11 cellular contexts compared by ENCODE assay signal in the genomic region with DNA sequence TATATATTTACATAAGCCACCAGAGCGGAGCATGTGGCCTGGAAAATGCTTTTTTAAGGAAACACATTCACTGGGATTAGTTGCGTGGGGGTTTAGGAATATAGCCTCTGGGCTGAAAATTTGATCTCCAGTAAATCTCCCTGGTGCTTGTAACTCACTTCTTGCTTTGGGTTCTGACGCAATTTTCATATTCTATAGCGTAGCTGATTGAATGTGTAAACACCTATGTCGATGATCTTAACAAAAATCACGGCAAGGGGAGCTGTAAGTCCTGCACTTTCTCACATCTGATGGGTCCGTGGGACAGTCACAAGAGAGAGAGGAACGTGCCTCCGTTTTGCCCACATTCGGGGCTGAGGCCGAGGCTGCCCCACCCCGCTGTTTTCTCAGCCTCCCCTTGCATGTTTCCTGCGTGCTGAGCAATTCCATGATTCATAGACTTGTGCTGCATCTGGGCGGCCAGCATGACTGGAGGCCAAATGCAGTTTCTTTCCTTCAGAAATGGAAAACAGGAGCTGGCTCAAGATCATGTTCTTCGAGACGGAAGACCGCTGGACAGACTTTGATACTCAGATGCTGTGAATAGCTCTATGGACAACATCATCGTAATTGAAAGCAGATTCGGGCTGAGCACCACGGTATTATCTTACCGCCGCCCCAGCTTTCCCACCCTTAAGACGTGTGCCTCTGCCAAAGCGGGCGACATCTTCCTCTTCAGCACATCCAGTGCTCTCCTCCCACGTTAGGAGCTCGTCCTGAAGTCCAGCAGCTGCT.
A peak's percentile ranks its signal among the peaks of the same experiment; 100 is the strongest.
DNase-seq lines count a peak whose midpoint lies in the region; TF ChIP-seq lines count a peak whose summit lies in the region.
"Had no signal": no experiment of that assay in that cellular context is flagged by ENCODE, and none has a peak within 500 bp of the region (broad histone marks: within the 10 kb centered on the region; RNA-seq: fewer than 3 reads in every experiment).

No MANE protein-coding gene starts in this region.

- no peak for TF ChIP-seq POLR2A in suprapubic skin (IDR thresholded peaks at IDR 0.05)

- CTCF ChIA-PET in SK-N-SH (lab: Yijun Ruan, JAX) = interaction anchor here (0.9 to 6.5 kb wide), 12 partner anchors 9 to 278 kb away, joined by 3 to 58 read pairs (median 4); no protein-coding TSS in a partner anchor

- H3K4me3 ChIP-seq in GM23248 = peak overlapping the region; percentile 65
- H3K4me3 ChIP-seq in suprapubic skin = peak overlapping the region; percentile 21
- no peak overlapping the region for H3K4me3 ChIP-seq in SK-N-SH (ENCODE audit: low read depth in 2 of 2, low read length in 1 of 2)
- H3K4me3 ChIP-seq in neuronal stem cell (ENCODE audit: low read length in 2 of 2) = no peak overlapping the region

- H3K23ac ChIP-seq in neuronal stem cell (ENCODE audit: low read depth, low read length, poor library complexity) = no peak overlapping the region

- no peak for TF ChIP-seq RAD21 in SK-N-SH (IDR thresholded peaks at IDR 0.05; ENCODE audit: low read length)

- no peaks in the 10 kb centered on the region for H3F3A ChIP-seq in GM23248 (ENCODE audit: insufficient read depth)
- no peaks in the 10 kb centered on the region for H3F3A ChIP-seq in SK-N-SH (replicated peaks; ENCODE audit: insufficient read depth)

- H2AFZ ChIP-seq in GM23248 = peak overlapping the region; percentile 74
- H2AFZ ChIP-seq in SK-N-SH (ENCODE audit: low read depth) = no peak overlapping the region
- H2AFZ ChIP-seq in neuronal stem cell (ENCODE audit: low read length) = no peak overlapping the region

- H3K9me3 ChIP-seq in GM23248 (ENCODE audit: low read depth) (no peaks in the 10 kb centered on the region), suprapubic skin (no peaks in the 10 kb centered on the region), SK-N-SH (peaks cover 13% of the 10 kb centered on the region; the same call in 1 of the 2 replicates), neuronal stem cell (replicated peaks in 1 of 2; ENCODE audit: control insufficient read depth in 2 of 2, insufficient read depth in 1 of 2, low read depth in 1 of 2, low read length in 2 of 2) (peaks cover 0 to 4% of the 10 kb centered on the region in 2 donors)

- H3K27ac ChIP-seq in GM23248 (peak overlapping the region; percentile 10; the same call in 1 of the 2 replicates), suprapubic skin (peak overlapping the region; percentile 62), SK-N-SH (ENCODE audit: low read depth in 2 of 2, low read length in 1 of 2) (peak overlapping the region in 1 of 2 experiments; percentile 100; a peak in 2 of 4 replicates), neuronal stem cell (replicated peaks; ENCODE audit: low read length) (no peak overlapping the region)
- H3K27ac ChIP-seq: KMS-11 had no signal

- peaks cover 26 to 31% (median 27%) of the 10 kb centered on the region in 5 experiments for H3K9me3 Mint-ChIP-seq in brain

- in situ Hi-C loops in GM23248 (cut with MboI) = no loop called here

- H3K18ac ChIP-seq in neuronal stem cell (ENCODE audit: low read length) = no peak overlapping the region

- H3K4ac ChIP-seq in neuronal stem cell (ENCODE audit: low read length) = no peak overlapping the region

- WGBS in GM23248 (ENCODE audit: low coverage in 1 of 2, low lambda C conversion rate in 2 of 2, missing lambda C conversion rate in 2 of 2), 2 experiments = 11 to 13% methylated on average over 26 to 27 of the region's 27 CpGs
- WGBS in suprapubic skin = 42% methylated on average over 21 of the region's 27 CpGs
- 26% methylated on average over 27 of the region's 27 CpGs for WGBS in SK-N-SH (ENCODE audit: low lambda C conversion rate)
- WGBS in neuronal stem cell (ENCODE audit: extremely low coverage in 2 of 2, insufficient read length in 2 of 2, insufficient replicate concordance in 1 of 2), 2 donors = no CpG with 5 or more reads among the region's 27 CpGs

- DNase-seq in GM23248 (peak; percentile 83), iris pigment epithelial cell (ENCODE audit: low read depth) (peak; percentile 68), suprapubic skin (ENCODE audit: low spot score in 2 of 2) (peak in 1 of 2 donors; percentile 83), SK-N-SH (no peak), neuronal stem cell (ENCODE audit: low spot score) (no peak), KG1 (lab: John Stamatoyannopoulos, UW) (no peak), retina (no peak)
- DNase-seq: activated effector memory CD4-positive, alpha-beta T cell treated with anti-CD3 and anti-CD28 coated beads, Interleukin-2, amount 50 U/mL, for 16 hours; NCI-H82 had no signal

- H2AK5ac ChIP-seq in neuronal stem cell (ENCODE audit: low read depth, low read length) = no peak overlapping the region

- H4K20me1 ChIP-seq in GM23248 (ENCODE audit: insufficient read depth) = no peaks in the 10 kb centered on the region
- no peaks in the 10 kb centered on the region for H4K20me1 ChIP-seq in SK-N-SH (ENCODE audit: insufficient read depth)

- H3K9ac ChIP-seq in GM23248 (peak overlapping the region; percentile 48), SK-N-SH (no peak overlapping the region), neuronal stem cell (ENCODE audit: low read depth, low read length, poor library complexity) (no peak overlapping the region)
- H3K9ac ChIP-seq: KMS-11 had no signal

- no peaks in the 10 kb centered on the region for H3K27me3 ChIP-seq in GM23248 (replicated peaks; ENCODE audit: insufficient read depth)
- H3K27me3 ChIP-seq in suprapubic skin = peaks cover 11% of the 10 kb centered on the region
- H3K27me3 ChIP-seq in SK-N-SH (ENCODE audit: insufficient read depth) = no peaks in the 10 kb centered on the region
- H3K27me3 ChIP-seq in neuronal stem cell (ENCODE audit: control insufficient read depth in 3 of 3, insufficient read depth in 3 of 3, low read depth in 1 of 3, low read length in 3 of 3) = no peaks in the 10 kb centered on the region

- no peak overlapping the region for H4K91ac ChIP-seq in neuronal stem cell (ENCODE audit: low read depth, low read length, poor library complexity)

- peak overlapping the region in 1 of 5 experiments; percentile 57 for H3K4me3 Mint-ChIP-seq in brain

- H3K27ac Mint-ChIP-seq in brain = peak overlapping the region in 3 of 5 experiments; percentile 11 to 95 (median 83)

- H3K79me2 ChIP-seq in GM23248 (ENCODE audit: insufficient read depth) (no peaks in the 10 kb centered on the region), SK-N-SH (ENCODE audit: insufficient read depth) (no peaks in the 10 kb centered on the region)

- TF ChIP-seq EP300 in suprapubic skin (IDR thresholded peaks at IDR 0.05) = no peak
- TF ChIP-seq EP300 in SK-N-SH (IDR thresholded peaks at IDR 0.05; ENCODE audit: borderline replicate concordance in 1 of 2, low read depth in 1 of 2, low read length in 1 of 2) = no peak

- POLR2A ChIA-PET in SK-N-SH (lab: Yijun Ruan, JAX) = interaction anchor here (1.3 kb wide), 1 partner anchor 22 kb away, joined by 3 read pairs; no protein-coding TSS in a partner anchor

- no peak overlapping the region for H2BK120ac ChIP-seq in neuronal stem cell (ENCODE audit: low read depth, low read length)

- peaks cover 18% of the 10 kb centered on the region for H3K4me1 Mint-ChIP-seq in brain

- peaks cover 1% of the 10 kb centered on the region for H3K79me1 ChIP-seq in neuronal stem cell (ENCODE audit: low read depth, low read length)

- no peak overlapping the region for H2BK5ac ChIP-seq in neuronal stem cell (ENCODE audit: low read length)

- no peak overlapping the region for H4K8ac ChIP-seq in neuronal stem cell (ENCODE audit: low read depth, low read length)

- H3K14ac ChIP-seq in neuronal stem cell (ENCODE audit: low read length) = no peak overlapping the region

- no peak overlapping the region for H2BK12ac ChIP-seq in neuronal stem cell (ENCODE audit: low read length)

- H3K4me2 ChIP-seq in GM23248 (ENCODE audit: unreplicated experiment) = peak overlapping the region; percentile 74
- no peak overlapping the region for H3K4me2 ChIP-seq in SK-N-SH
- H3K4me2 ChIP-seq in neuronal stem cell (ENCODE audit: insufficient read depth, low read length, poor library complexity, severe bottlenecking) = no peak overlapping the region
- H3K4me2 ChIP-seq: KMS-11 had no signal

- no peaks in the 10 kb centered on the region for H3K9me2 ChIP-seq in GM23248 (ENCODE audit: insufficient read depth)
- H3K9me2 ChIP-seq in SK-N-SH = no peaks in the 10 kb centered on the region

- H3K36me3 ChIP-seq in GM23248 (ENCODE audit: low read depth) (no peaks in the 10 kb centered on the region), suprapubic skin (no peaks in the 10 kb centered on the region), SK-N-SH (replicated peaks in 1 of 2; ENCODE audit: control insufficient read depth in 1 of 2, insufficient read depth in 2 of 2, low read length in 1 of 2) (no peaks in the 10 kb centered on the region), neuronal stem cell (replicated peaks in 1 of 2; ENCODE audit: control insufficient read depth in 2 of 2, insufficient read depth in 2 of 2, low read length in 2 of 2) (no peaks in the 10 kb centered on the region)

- H3K36me3 Mint-ChIP-seq in brain = no peaks in the 10 kb centered on the region

- TF ChIP-seq CTCF in brain (conservative IDR thresholded peaks at IDR 0.05) = no peak
- no peak for TF ChIP-seq CTCF in suprapubic skin (IDR thresholded peaks at IDR 0.05)
- no peak for TF ChIP-seq CTCF in SK-N-SH (IDR thresholded peaks at IDR 0.05)

- H3K4me1 ChIP-seq in GM23248 (ENCODE audit: insufficient read depth) (peaks cover 4% of the 10 kb centered on the region; the same call in 1 of the 2 replicates), suprapubic skin (peaks cover 27% of the 10 kb centered on the region), SK-N-SH (ENCODE audit: control insufficient read depth in 1 of 2, insufficient read depth in 2 of 2, low read depth in 1 of 2, low read length in 1 of 2) (peaks cover 0 to 41% of the 10 kb centered on the region in 2 experiments; a peak in 2 of 4 replicates), neuronal stem cell (ENCODE audit: control insufficient read depth in 2 of 2, insufficient read depth in 1 of 2, low read depth in 1 of 2, low read length in 2 of 2) (peaks cover 0 to 2% of the 10 kb centered on the region in 2 donors)

- H3K27me3 Mint-ChIP-seq in brain = peaks cover 16% of the 10 kb centered on the region

- no peak overlapping the region for H2BK15ac ChIP-seq in neuronal stem cell (ENCODE audit: low read length)

TF ChIP-seq in SK-N-SH, 30 proteins besides CTCF, POLR2A, EP300 and RAD21 (continues in another document):
- TF ChIP-seq MEF2A (IDR thresholded peaks at IDR 0.05; ENCODE audit: borderline replicate concordance, low read depth) (no peak), RXRA (IDR thresholded peaks at IDR 0.05; ENCODE audit: borderline replicate concordance, low read depth) (no peak), NRF1 (IDR thresholded peaks at IDR 0.05; ENCODE audit: low read depth, low read length) (no peak)
- TF ChIP-seq, protein P1, sequence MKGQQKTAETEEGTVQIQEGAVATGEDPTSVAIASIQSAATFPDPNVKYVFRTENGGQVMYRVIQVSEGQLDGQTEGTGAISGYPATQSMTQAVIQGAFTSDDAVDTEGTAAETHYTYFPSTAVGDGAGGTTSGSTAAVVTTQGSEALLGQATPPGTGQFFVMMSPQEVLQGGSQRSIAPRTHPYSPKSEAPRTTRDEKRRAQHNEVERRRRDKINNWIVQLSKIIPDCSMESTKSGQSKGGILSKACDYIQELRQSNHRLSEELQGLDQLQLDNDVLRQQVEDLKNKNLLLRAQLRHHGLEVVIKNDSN (IDR thresholded peaks at IDR 0.05; ENCODE audit: borderline replicate concordance, low read depth) = no peak

Comparison
In these comparisons a context has a peak if more than half of its experiments do, and no peak if none do; other contexts are left out.
1. DNase-seq: peak in GM23248 (single experiment) and iris pigment epithelial cell (single experiment); none in SK-N-SH (single experiment), neuronal stem cell (single experiment), KG1 (single experiment) and retina (single experiment).
2. H3K4me3 ChIP-seq: peak in GM23248 (single experiment) and suprapubic skin (single experiment); none in SK-N-SH (0 of 2) and neuronal stem cell (0 of 2).